20 cellular contexts compared by ENCODE assay signal in genomic region chr6:162063666-162064065, GRCh38.
"Had no signal": no experiment of that assay in that cellular context is flagged by ENCODE, and none has a peak within 500 bp of the region (broad histone marks: within the 10 kb centered on the region; RNA-seq: fewer than 3 reads in every experiment).

No MANE protein-coding gene starts in this region.

- H3K4me1 Mint-ChIP-seq: naive thymus-derived CD8-positive, alpha-beta T cell; stimulated activated naive B cell treated with anti-CD40 and anti-IgM and Interleukin-4, amounts not matched to agents 10 μg/mL and 1 μg/mL and 100 μg/mL, for 72 hours; stimulated activated naive CD8-positive, alpha-beta T cell treated with anti-CD3 and anti-CD28 coated beads, Interleukin-15, amount 100 ng/mL, for 72 hours had no signal

- H3K4me3 ChIP-seq: esophagus muscularis mucosa, gastrocnemius medialis, sigmoid colon, skin epidermis, testis, tibial nerve, upper lobe of right lung had no signal

- H3K27ac Mint-ChIP-seq: dendritic cell treated with granulocyte-macrophage colony-stimulating factor and Interleukin-4, amounts not matched to agents 40 ng/mL and 50 ng/mL, for 4 days; effector memory CD8-positive, alpha-beta T cell; naive thymus-derived CD8-positive, alpha-beta T cell; stimulated activated naive B cell treated with anti-CD40 and anti-IgM and Interleukin-4, amounts not matched to agents 10 μg/mL and 1 μg/mL and 100 μg/mL, for 72 hours; stimulated activated naive CD8-positive, alpha-beta T cell treated with anti-CD3 and anti-CD28 coated beads, Interleukin-15, amount 100 ng/mL, for 72 hours had no signal

- H3K4me1 ChIP-seq: esophagus muscularis mucosa, sigmoid colon, testis, tibial nerve, upper lobe of right lung had no signal

- DNase-seq: effector memory CD8-positive, alpha-beta T cell; gastrocnemius medialis; glutamatergic neuron; islet precursor cell; mammary epithelial cell; naive thymus-derived CD8-positive, alpha-beta T cell; posterior cingulate gyrus; sigmoid colon; stimulated activated CD4-positive, alpha-beta T cell treated with anti-CD3 and anti-CD28 coated beads, Interleukin-2, amount 100 ng/mL, for 24 hours; stimulated activated CD4-positive, alpha-beta T cell treated with anti-CD3 and anti-CD28 coated beads, Interleukin-4, amount 100 ng/mL, for 4 hours; stimulated activated naive B cell treated with anti-CD40 and anti-IgM and Interleukin-4, amounts not matched to agents 10 μg/mL and 1 μg/mL and 100 μg/mL, for 72 hours; stimulated activated naive CD8-positive, alpha-beta T cell treated with anti-CD3 and anti-CD28 coated beads, Interleukin-15, amount 100 ng/mL, for 72 hours; testis; upper lobe of right lung had no signal

- H3K27me3 Mint-ChIP-seq: dendritic cell treated with granulocyte-macrophage colony-stimulating factor and Interleukin-4, amounts not matched to agents 40 ng/mL and 50 ng/mL, for 4 days; effector memory CD8-positive, alpha-beta T cell; naive thymus-derived CD8-positive, alpha-beta T cell; stimulated activated naive B cell treated with anti-CD40 and anti-IgM and Interleukin-4, amounts not matched to agents 10 μg/mL and 1 μg/mL and 100 μg/mL, for 72 hours; stimulated activated naive CD8-positive, alpha-beta T cell treated with anti-CD3 and anti-CD28 coated beads, Interleukin-15, amount 100 ng/mL, for 72 hours had no signal

- H3K9me3 ChIP-seq: esophagus muscularis mucosa, gastrocnemius medialis, testis had no signal

- H3K36me3 ChIP-seq: esophagus muscularis mucosa, gastrocnemius medialis, sigmoid colon, tibial nerve, upper lobe of right lung had no signal

- ATAC-seq: effector memory CD8-positive, alpha-beta T cell; gastrocnemius medialis; left lobe of liver; naive thymus-derived CD8-positive, alpha-beta T cell; stimulated activated naive B cell treated with anti-CD40 and anti-IgM and Interleukin-4, amounts not matched to agents 10 μg/mL and 1 μg/mL and 100 μg/mL, for 72 hours; stimulated activated naive CD8-positive, alpha-beta T cell treated with anti-CD3 and anti-CD28 coated beads, Interleukin-15, amount 100 ng/mL, for 72 hours; upper lobe of right lung had no signal

- H3K36me3 Mint-ChIP-seq: stimulated activated naive B cell treated with anti-CD40 and anti-IgM and Interleukin-4, amounts not matched to agents 10 μg/mL and 1 μg/mL and 100 μg/mL, for 72 hours had no signal

- H3K4me3 Mint-ChIP-seq: dendritic cell treated with granulocyte-macrophage colony-stimulating factor and Interleukin-4, amounts not matched to agents 40 ng/mL and 50 ng/mL, for 4 days; effector memory CD8-positive, alpha-beta T cell; naive thymus-derived CD8-positive, alpha-beta T cell; stimulated activated naive B cell treated with anti-CD40 and anti-IgM and Interleukin-4, amounts not matched to agents 10 μg/mL and 1 μg/mL and 100 μg/mL, for 72 hours; stimulated activated naive CD8-positive, alpha-beta T cell treated with anti-CD3 and anti-CD28 coated beads, Interleukin-15, amount 100 ng/mL, for 72 hours had no signal

- H3K27ac ChIP-seq: epithelial cell of prostate, esophagus muscularis mucosa, gastrocnemius medialis, sigmoid colon, skin epidermis, testis, tibial nerve, upper lobe of right lung had no signal

- H3K27me3 ChIP-seq: esophagus muscularis mucosa, gastrocnemius medialis, sigmoid colon, testis, tibial nerve, upper lobe of right lung had no signal
